In genomic region chr20:62143118-62143975, GRCh38 we compare ENCODE assay signal across 1 cellular context.
TF ChIP-seq lines count a peak whose summit lies in the region.

Gene PSMA7 (minus strand): TSS chr20:62143394. CDS start chr20:62143303, 91 bp downstream.
Gene SS18L1 (plus strand): TSS chr20:62143769. CDS start chr20:62143821, 52 bp downstream.

TF ChIP-seq in K562, 482 proteins besides CTCF, POLR2A, EP300 and RAD21 (continued from another document):
- TF ChIP-seq ZNF639 (CRISPR knock-in tag; conservative IDR thresholded peaks at IDR 0.05 in 1 of 2, IDR thresholded peaks at IDR 0.05 in 1 of 2) (peak in 1 of 2 experiments; percentile 94; a peak in 2 of 4 replicates), MNT (conservative IDR thresholded peaks at IDR 0.05) (peak in 1 of 2 experiments; percentile 55; a peak in 2 of 4 replicates), MAFK (IDR thresholded peaks at IDR 0.05; ENCODE audit: low read length) (peak; percentile 16; the same call in 1 of the 2 replicates), CREBBP (IDR thresholded peaks at IDR 0.05; ENCODE audit: low read depth, low read length) (no peak), ZFX (CRISPR knock-in tag; IDR thresholded peaks at IDR 0.05) (peak; percentile 65; the same call in 1 of the 2 replicates), MAZ (CRISPR knock-in tag; conservative IDR thresholded peaks at IDR 0.05 in 1 of 2, IDR thresholded peaks at IDR 0.05 in 1 of 2) (peak; percentile 47 to 67; a peak in 3 of 4 replicates), HDAC1 (IDR thresholded peaks at IDR 0.05) (peak in 1 of 2 experiments; percentile 40; a peak in 1 of 4 replicates), NRF1 (conservative IDR thresholded peaks at IDR 0.05 in 1 of 2, IDR thresholded peaks at IDR 0.05 in 1 of 2) (peak; percentile 75 to 82; a peak in 2 of 4 replicates), ZNF274 (IDR thresholded peaks at IDR 0.05; ENCODE audit: borderline replicate concordance, low read depth, low read length) (no peak), NR3C1 (CRISPR knock-in tag; IDR thresholded peaks at IDR 0.05) (peak; percentile 48; the same call in 1 of the 2 replicates), ELK1 (CRISPR knock-in tag; IDR thresholded peaks at IDR 0.05) (no peak)
